ENCODE assay signal across 14 cellular contexts in genomic region chr2:61951876-61952275, GRCh38. TPM values are rescaled to one million over a fixed set of nuclear protein-coding genes. Genes with fewer than 3 reads are reported as not detected.
DNase-seq lines count a peak whose midpoint lies in the region; ATAC-seq and TF ChIP-seq lines count a peak whose summit lies in the region.
"Had no signal": no experiment of that assay in that cellular context is flagged by ENCODE, and none has a peak within 500 bp of the region (broad histone marks: within the 10 kb centered on the region; RNA-seq: fewer than 3 reads in every experiment).

No MANE protein-coding gene starts in this region.

- H3K9me3 Mint-ChIP-seq in HFFc6, result peaks cover 19% of the 10 kb centered on the region; the same call in 1 of the 2 replicates
- H3K9me3 Mint-ChIP-seq in activated T-cell treated with anti-CD3 and anti-CD28 coated beads, Interleukin-2, amount 50 U/mL, for 24 hours, result peaks cover 4% of the 10 kb centered on the region

- no peak for TF ChIP-seq CTCF in HFFc6 (IDR thresholded peaks at IDR 0.05)
- TF ChIP-seq CTCF in osteoblast (IDR thresholded peaks at IDR 0.05; ENCODE audit: extremely low read depth, low read depth, low read length), result no peak

- no peaks in the 10 kb centered on the region for H3K9me3 ChIP-seq in osteoblast (ENCODE audit: low read depth, low read length)
- H3K9me3 ChIP-seq: BE2C had no signal

- no peaks in the 10 kb centered on the region for H3K36me3 ChIP-seq in osteoblast (ENCODE audit: insufficient read depth, low read length)
- H3K36me3 ChIP-seq: BE2C had no signal

- DNase-seq in HFFc6 (no peak), astrocyte of the hippocampus (ENCODE audit: low read depth, low spot score) (peak; percentile 42), fibroblast of gingiva (ENCODE audit: low read depth) (peak; percentile 3), osteoblast (ENCODE audit: insufficient read length, low spot score, missing footprints) (no peak), SKM-1 (lab: John Stamatoyannopoulos, UW; ENCODE audit: unreplicated experiment) (no peak)
- DNase-seq in activated T-cell treated with anti-CD3 and anti-CD28 coated beads, Interleukin-2, amount 50 U/mL, for 24 hours, result no peak
- DNase-seq: BE2C; CD4-positive, alpha-beta memory T cell; DMS79 treated with DMSO at 0.1 percent for 48 hours; GDM1 had no signal

- no peaks in the 10 kb centered on the region for H4K20me1 ChIP-seq in osteoblast (ENCODE audit: insufficient read depth, low read length)

- H3K27me3 ChIP-seq in osteoblast (ENCODE audit: insufficient read depth, low read length), result no peaks in the 10 kb centered on the region
- H3K27me3 ChIP-seq: BE2C had no signal

- H3K79me2 ChIP-seq in osteoblast (ENCODE audit: insufficient read depth, low read length), result peaks cover 3% of the 10 kb centered on the region

- peaks cover 4% of the 10 kb centered on the region; the same call in 1 of the 2 replicates for H3K27me3 Mint-ChIP-seq in HFFc6 (ENCODE audit: insufficient read depth)
- H3K27me3 Mint-ChIP-seq in activated T-cell treated with anti-CD3 and anti-CD28 coated beads, Interleukin-2, amount 50 U/mL, for 24 hours, result no peaks in the 10 kb centered on the region
- H3K27me3 Mint-ChIP-seq: CD4-positive, alpha-beta memory T cell; IgD-negative memory B cell had no signal

- ATAC-seq in GM19463 (IDR thresholded peaks at IDR 0.05; ENCODE audit: unreplicated experiment), result no peak
- ATAC-seq: HCT116 had no signal

- H3K27ac ChIP-seq in osteoblast (ENCODE audit: low read depth, low read length), result peak overlapping the region; percentile 64
- H3K27ac ChIP-seq: C4-2B had no signal

- peaks cover 2% of the 10 kb centered on the region for H3K4me1 ChIP-seq in osteoblast (ENCODE audit: insufficient read depth, low read length)
- H3K4me1 ChIP-seq: BE2C had no signal

- peaks cover 30% of the 10 kb centered on the region for H3K4me1 Mint-ChIP-seq in HFFc6 (ENCODE audit: low read depth)
- H3K4me1 Mint-ChIP-seq in activated T-cell treated with anti-CD3 and anti-CD28 coated beads, Interleukin-2, amount 50 U/mL, for 24 hours (ENCODE audit: low read depth), result no peaks in the 10 kb centered on the region

- H2AFZ ChIP-seq in osteoblast (ENCODE audit: low read length), result no peak overlapping the region

- no peak overlapping the region for H3K4me3 ChIP-seq in osteoblast (ENCODE audit: insufficient read depth, low read length)

- H3K4me2 ChIP-seq in osteoblast (ENCODE audit: insufficient read depth, low read length), result no peak overlapping the region

- H3K36me3 Mint-ChIP-seq in HFFc6 (ENCODE audit: low read depth), result peaks cover 23% of the 10 kb centered on the region
- H3K36me3 Mint-ChIP-seq in activated T-cell treated with anti-CD3 and anti-CD28 coated beads, Interleukin-2, amount 50 U/mL, for 24 hours (ENCODE audit: low read depth), result peaks cover 13% of the 10 kb centered on the region

- no peak overlapping the region for H3K4me3 Mint-ChIP-seq in HFFc6
- H3K4me3 Mint-ChIP-seq in activated T-cell treated with anti-CD3 and anti-CD28 coated beads, Interleukin-2, amount 50 U/mL, for 24 hours, result no peak overlapping the region
- H3K4me3 Mint-ChIP-seq: CD4-positive, alpha-beta memory T cell; IgD-negative memory B cell had no signal

- H3K27ac Mint-ChIP-seq in HFFc6, result 0 out of 2 replicates have a peak overlapping the region, but pooled peaks have one; percentile 23
- no peak overlapping the region for H3K27ac Mint-ChIP-seq in activated T-cell treated with anti-CD3 and anti-CD28 coated beads, Interleukin-2, amount 50 U/mL, for 24 hours
- H3K27ac Mint-ChIP-seq: IgD-negative memory B cell had no signal

RNA-seq across cellular contexts. Expression of gene COMMD1, which starts 46.4 kb away (rescaled TPM):
- 10 to 100 TPM; 41.1 to 53.6 (median 48.3) TPM for total RNA-seq in HFFc6 (2021; fragmentation: NEBNext Ultra II Directional; extraction: Animal tissue kit (Norgen Biotek cat#: 25700))
- total RNA-seq in osteoblast, result 44.5 and 51.8 TPM in 2 replicates

Comparison
In these comparisons a context has a peak if more than half of its experiments do, and no peak if none do; other contexts are left out.
1. DNase-seq: peak in astrocyte of the hippocampus (single experiment) and fibroblast of gingiva (single experiment); none in HFFc6 (single experiment), osteoblast (single experiment), SKM-1 (single experiment) and activated T-cell treated with anti-CD3 and anti-CD28 coated beads, Interleukin-2, amount 50 U/mL, for 24 hours (single experiment).